In the genomic region with DNA sequence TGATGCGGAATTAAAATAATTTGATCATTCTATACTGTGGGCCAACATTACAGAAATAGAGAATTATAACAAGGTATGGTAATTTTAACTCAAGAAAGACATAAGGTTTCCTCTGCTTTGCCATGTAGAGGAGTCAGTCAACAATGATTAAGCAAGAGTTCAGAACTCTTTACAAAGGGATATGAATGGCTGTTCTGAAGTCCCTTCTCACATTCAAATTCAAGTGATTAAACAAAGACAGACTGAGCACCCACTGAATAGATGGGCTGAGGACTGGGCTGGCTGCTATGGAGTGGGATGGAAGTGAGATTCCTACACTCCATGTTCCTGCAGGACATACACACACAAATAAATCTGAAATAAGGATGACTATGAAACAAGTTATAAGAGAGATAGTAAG, we compare ENCODE assay signal across 16 cellular contexts.
DNase-seq lines count a peak whose midpoint lies in the region; ATAC-seq and TF ChIP-seq lines count a peak whose summit lies in the region.
"Had no signal": no experiment of that assay in that cellular context is flagged by ENCODE, and none has a peak within 500 bp of the region (broad histone marks: within the 10 kb centered on the region; RNA-seq: fewer than 3 reads in every experiment).

No MANE protein-coding gene starts in this region.

- H4K91ac ChIP-seq in H9 (ENCODE audit: insufficient read length, low read depth, low read length) = no peak overlapping the region

- no peak overlapping the region for H2BK5ac ChIP-seq in H9 (ENCODE audit: insufficient read length, low read length)

- WGBS in H9 (ENCODE audit: extremely low coverage, insufficient read length, low lambda C conversion rate) = no CpG with 5 or more reads among the region's 1 CpG
- 83% methylated on average over 1 of the region's 1 CpG for WGBS in HUES64
- 89 to 100% methylated on average over 1 of the region's 1 CpG for WGBS in testis, 2 donors

- no peak overlapping the region for H3T11ph ChIP-seq in H9 (ENCODE audit: low read length)

- H2BK12ac ChIP-seq in H9 (ENCODE audit: insufficient read length, low read depth, low read length) = no peak overlapping the region

- DNase-seq in H9 = no peak
- DNase-seq in WTC11 (ENCODE audit: low spot score) = no peak
- no peak for DNase-seq in WERI-Rb-1
- DNase-seq in testis = no peak
- DNase-seq: 8988T; CD4-positive, alpha-beta memory T cell; DMS153; DMS79; GDM1; KG1 had no signal

- H3K9me3 ChIP-seq in H9 (ENCODE audit: control insufficient read depth, low read depth, low read length) (no peaks in the 10 kb centered on the region), HUES64 (ENCODE audit: insufficient read depth, low read depth, low read length) (no peaks in the 10 kb centered on the region), iPS-20b (ENCODE audit: insufficient read depth, low read depth, low read length) (no peaks in the 10 kb centered on the region), WERI-Rb-1 (ENCODE audit: severe bottlenecking) (no peaks in the 10 kb centered on the region), testis (no peaks in the 10 kb centered on the region)
- H3K9me3 ChIP-seq: BLaER1 had no signal

- H3K9ac ChIP-seq in H9 (ENCODE audit: extremely low read depth, insufficient read length, low read length) (no peak overlapping the region), HUES64 (ENCODE audit: low read depth, low read length) (peak overlapping the region; percentile 15; the same call in 1 of the 2 replicates), iPS-20b (ENCODE audit: low read depth, low read length) (peak overlapping the region; percentile 9; the same call in 1 of the 2 replicates)
- H3K9ac ChIP-seq: BLaER1 had no signal

- no peaks in the 10 kb centered on the region for H3K36me3 Mint-ChIP-seq in H9 (ENCODE audit: insufficient read depth in 1 of 3, low read depth in 3 of 3)
- no peaks in the 10 kb centered on the region for H3K36me3 Mint-ChIP-seq in WTC11
- H3K36me3 Mint-ChIP-seq: CD14-positive monocyte; CD4-positive, alpha-beta memory T cell had no signal

- no peak overlapping the region for H2BK20ac ChIP-seq in H9 (ENCODE audit: low read depth, low read length, poor library complexity, severe bottlenecking)

- H3K9me3 Mint-ChIP-seq in H9 (no peaks in the 10 kb centered on the region), WTC11 (no peaks in the 10 kb centered on the region)

- H3K79me1 ChIP-seq in H9 (ENCODE audit: insufficient read depth, low read depth, low read length, poor library complexity, severe bottlenecking) = no peaks in the 10 kb centered on the region

- H3K4me3 Mint-ChIP-seq in H9 (peak overlapping the region; percentile 16 to 19; a peak in 2 of 5 replicates), WTC11 (peak overlapping the region; percentile 24)
- H3K4me3 Mint-ChIP-seq: CD14-positive monocyte; CD4-positive, alpha-beta memory T cell had no signal

- H3K23me2 ChIP-seq in H9 (ENCODE audit: insufficient read length, low read depth, low read length, poor library complexity, severe bottlenecking) = no peaks in the 10 kb centered on the region

- H3K18ac ChIP-seq in H9 (ENCODE audit: insufficient read length, low read depth, low read length) = no peak overlapping the region

- no peak overlapping the region for H4K5ac ChIP-seq in H9 (ENCODE audit: insufficient read length, low read depth, low read length)

- no peak for TF ChIP-seq POLR2A in testis (IDR thresholded peaks at IDR 0.05)

- H3K27ac ChIP-seq in H9 (ENCODE audit: insufficient read length, low read depth, low read length) (no peak overlapping the region), HUES64 (ENCODE audit: low read depth, low read length) (peak overlapping the region; percentile 71), iPS-20b (ENCODE audit: low read length) (peak overlapping the region; percentile 46), WERI-Rb-1 (no peak overlapping the region), testis (no peak overlapping the region)
- H3K27ac ChIP-seq: BLaER1, HL-60 had no signal

- H3K4me1 ChIP-seq in H9 (ENCODE audit: insufficient read depth, low read length) (peaks cover 15% of the 10 kb centered on the region; the same call in 1 of the 2 replicates), HUES64 (ENCODE audit: insufficient read depth, low read length) (peaks cover 40% of the 10 kb centered on the region), iPS-20b (ENCODE audit: insufficient read depth, low read length) (peaks cover 32% of the 10 kb centered on the region), testis (no peaks in the 10 kb centered on the region)

- CTCF ChIA-PET in WTC11 (lab: Charles Lee) = no interaction called here

- no peak overlapping the region for H3K56ac ChIP-seq in H9 (ENCODE audit: insufficient read length, low read depth, low read length)

- intact Hi-C loops in testis (cut with DNase I; ENCODE audit: low total_unique reads) = no loop called here

- H3K4me3 ChIP-seq in HUES64 (ENCODE audit: low read length) (no peak overlapping the region), iPS-20b (ENCODE audit: low read length) (peak overlapping the region; percentile 14; the same call in 1 of the 2 replicates), WERI-Rb-1 (ENCODE audit: low read depth, low read length) (no peak overlapping the region), testis (no peak overlapping the region)
- H3K4me3 ChIP-seq: BLaER1 had no signal

- H4K20me1 ChIP-seq in H9 (ENCODE audit: control insufficient read depth, insufficient read depth, insufficient read length) = no peaks in the 10 kb centered on the region
- H4K20me1 ChIP-seq: BLaER1 had no signal

- ATAC-seq in WTC11 = peak; percentile 88
- no peak for ATAC-seq in GM21576 (IDR thresholded peaks at IDR 0.05; ENCODE audit: unreplicated experiment)

- no peak overlapping the region for H3K4ac ChIP-seq in H9 (ENCODE audit: low read depth, low read length)

- H3K27me3 Mint-ChIP-seq in H9 (ENCODE audit: low read depth) (no peaks in the 10 kb centered on the region), WTC11 (ENCODE audit: low read depth) (no peaks in the 10 kb centered on the region)

- H3K79me2 ChIP-seq in H9 (ENCODE audit: insufficient read depth, low read length) = no peaks in the 10 kb centered on the region

- no peak overlapping the region for H2AK5ac ChIP-seq in H9 (ENCODE audit: insufficient read length, low read length)

- peaks cover 35 to 38% of the 10 kb centered on the region in 2 experiments for H3K4me1 Mint-ChIP-seq in H9
- peaks cover 37% of the 10 kb centered on the region for H3K4me1 Mint-ChIP-seq in WTC11
- H3K4me1 Mint-ChIP-seq: CD14-positive monocyte had no signal

- H3K4me2 ChIP-seq in H9 (ENCODE audit: insufficient read depth, insufficient read length, low read length) = no peak overlapping the region
- H3K4me2 ChIP-seq: BLaER1 had no signal

- POLR2A ChIA-PET in WTC11 (lab: Charles Lee) = no interaction called here

- no peak overlapping the region for H2BK120ac ChIP-seq in H9 (ENCODE audit: low read depth, low read length, poor library complexity, severe bottlenecking)

- H3K36me3 ChIP-seq in HUES64 (ENCODE audit: insufficient read depth, low read length) = no peaks in the 10 kb centered on the region
- H3K36me3 ChIP-seq in iPS-20b (ENCODE audit: insufficient read depth, low read depth, low read length) = no peaks in the 10 kb centered on the region
- no peaks in the 10 kb centered on the region for H3K36me3 ChIP-seq in WERI-Rb-1
- H3K36me3 ChIP-seq in testis (ENCODE audit: low read depth, missing control alignments) = no peaks in the 10 kb centered on the region
- H3K36me3 ChIP-seq: BLaER1 had no signal

- H3K23ac ChIP-seq in H9 (ENCODE audit: insufficient read length, low read depth, low read length) = no peak overlapping the region

- TF ChIP-seq CTCF in H9 (conservative IDR thresholded peaks at IDR 0.05) (no peak), WTC11 (IDR thresholded peaks at IDR 0.05) (no peak), WERI-Rb-1 (IDR thresholded peaks at IDR 0.05; ENCODE audit: low read depth, low read length) (no peak), testis (IDR thresholded peaks at IDR 0.05) (no peak)

- H3K27me3 ChIP-seq in H9 (ENCODE audit: insufficient read depth, low read length) (no peaks in the 10 kb centered on the region), HUES64 (ENCODE audit: insufficient read depth, low read length) (no peaks in the 10 kb centered on the region), iPS-20b (ENCODE audit: insufficient read depth, low read length) (no peaks in the 10 kb centered on the region), WERI-Rb-1 (ENCODE audit: insufficient read depth, low read depth, severe bottlenecking) (no peaks in the 10 kb centered on the region), testis (no peaks in the 10 kb centered on the region)
- H3K27me3 ChIP-seq: BLaER1 had no signal

- H3K14ac ChIP-seq in H9 (ENCODE audit: insufficient read depth, low read length) = no peak overlapping the region

- no peak overlapping the region for H2AFZ ChIP-seq in H9 (ENCODE audit: low read length)

- no peak overlapping the region for H2BK15ac ChIP-seq in H9 (ENCODE audit: low read depth, low read length)

- H3K27ac Mint-ChIP-seq in H9 (peak overlapping the region; percentile 22 to 80 (median 38)), WTC11 (peak overlapping the region; percentile 92)
- H3K27ac Mint-ChIP-seq: CD14-positive monocyte; CD4-positive, alpha-beta memory T cell had no signal

- no peak overlapping the region for H4K8ac ChIP-seq in H9 (replicated peaks; ENCODE audit: insufficient read length, low read depth, low read length)

TF ChIP-seq in WTC11, 78 proteins besides CTCF, POLR2A, EP300 and RAD21 (continues in another document):
- TF ChIP-seq, protein P1, sequence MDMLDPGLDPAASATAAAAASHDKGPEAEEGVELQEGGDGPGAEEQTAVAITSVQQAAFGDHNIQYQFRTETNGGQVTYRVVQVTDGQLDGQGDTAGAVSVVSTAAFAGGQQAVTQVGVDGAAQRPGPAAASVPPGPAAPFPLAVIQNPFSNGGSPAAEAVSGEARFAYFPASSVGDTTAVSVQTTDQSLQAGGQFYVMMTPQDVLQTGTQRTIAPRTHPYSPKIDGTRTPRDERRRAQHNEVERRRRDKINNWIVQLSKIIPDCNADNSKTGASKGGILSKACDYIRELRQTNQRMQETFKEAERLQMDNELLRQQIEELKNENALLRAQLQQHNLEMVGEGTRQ (CRISPR knock-in tag; IDR thresholded peaks at IDR 0.05) = no peak
- TF ChIP-seq SMAD3 (CRISPR knock-in tag; IDR thresholded peaks at IDR 0.05; ENCODE audit: borderline replicate concordance) (no peak), ZNF138 (CRISPR knock-in tag; conservative IDR thresholded peaks at IDR 0.05) (no peak)
- TF ChIP-seq, protein P2, sequence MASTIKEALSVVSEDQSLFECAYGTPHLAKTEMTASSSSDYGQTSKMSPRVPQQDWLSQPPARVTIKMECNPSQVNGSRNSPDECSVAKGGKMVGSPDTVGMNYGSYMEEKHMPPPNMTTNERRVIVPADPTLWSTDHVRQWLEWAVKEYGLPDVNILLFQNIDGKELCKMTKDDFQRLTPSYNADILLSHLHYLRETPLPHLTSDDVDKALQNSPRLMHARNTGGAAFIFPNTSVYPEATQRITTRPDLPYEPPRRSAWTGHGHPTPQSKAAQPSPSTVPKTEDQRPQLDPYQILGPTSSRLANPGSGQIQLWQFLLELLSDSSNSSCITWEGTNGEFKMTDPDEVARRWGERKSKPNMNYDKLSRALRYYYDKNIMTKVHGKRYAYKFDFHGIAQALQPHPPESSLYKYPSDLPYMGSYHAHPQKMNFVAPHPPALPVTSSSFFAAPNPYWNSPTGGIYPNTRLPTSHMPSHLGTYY (CRISPR knock-in tag; IDR thresholded peaks at IDR 0.05) = no peak

Comparison
In these comparisons a context has a peak if more than half of its experiments do, and no peak if none do; other contexts are left out.
1. H3K27ac ChIP-seq: peak in HUES64 (single experiment) and iPS-20b (single experiment); none in H9 (single experiment), WERI-Rb-1 (single experiment) and testis (0 of 2).